In the genomic region with DNA sequence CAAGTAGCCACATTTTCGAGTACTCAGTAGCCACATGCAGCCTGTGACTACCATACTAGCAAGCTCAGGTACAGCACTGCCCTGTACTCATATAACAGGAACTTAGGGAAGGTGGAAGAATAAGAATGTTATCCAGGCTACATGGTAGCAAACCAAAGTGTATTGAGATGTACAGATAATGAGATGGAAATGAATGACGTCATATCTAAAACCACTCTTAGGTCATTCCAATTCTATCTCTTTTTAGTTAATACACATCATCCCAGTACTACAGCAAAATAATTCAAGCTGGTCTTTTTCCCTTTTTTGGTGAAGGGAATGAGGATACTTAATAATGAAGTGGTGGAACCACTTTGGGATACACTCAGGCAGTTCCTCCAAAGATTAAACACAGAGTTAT, we compare ENCODE assay signal across 22 cellular contexts. TPM values are rescaled to one million over a fixed set of nuclear protein-coding genes. Genes with fewer than 3 reads are reported as not detected.
A peak's percentile ranks its signal among the peaks of the same experiment; 100 is the strongest.
DNase-seq lines count a peak whose midpoint lies in the region; ATAC-seq, FAIRE-seq and TF ChIP-seq lines count a peak whose summit lies in the region.
"Had no signal": no experiment of that assay in that cellular context is flagged by ENCODE, and none has a peak within 500 bp of the region (broad histone marks: within the 10 kb centered on the region; RNA-seq: fewer than 3 reads in every experiment).

No MANE protein-coding gene starts in this region.

- H3K9me1 ChIP-seq in K562 (ENCODE audit: control insufficient read depth, insufficient read depth, low read length): no peaks in the 10 kb centered on the region

- no peak for TF ChIP-seq RAD21 in K562 (CRISPR knock-in tag; conservative IDR thresholded peaks at IDR 0.05 in 1 of 2, IDR thresholded peaks at IDR 0.05 in 1 of 2)

- no peak for DNase-seq in K562 (ENCODE audit: extremely low read depth in 1 of 4, low spot score in 3 of 4)
- DNase-seq in uterus: no peak
- DNase-seq in H7: no peak
- no peak for DNase-seq in esophagus muscularis mucosa (ENCODE audit: extremely low spot score)
- DNase-seq: 8988T; ACHN; BE2C; Caco-2; Calu3; CD4-positive, alpha-beta T cell; CD8-positive, alpha-beta T cell; DMS79 treated with DMSO at 0.1 percent for 48 hours; GF-D8 had no signal

- TF ChIP-seq CTCF in HEK293 (tag by site-specific recombination; IDR thresholded peaks at IDR 0.05) (no peak), K562 (IDR thresholded peaks at IDR 0.05 in 2 of 3, conservative IDR thresholded peaks at IDR 0.05 in 1 of 3; ENCODE audit: insufficient read depth in 2 of 3, low read depth in 1 of 3, low read length in 3 of 3) (no peak), uterus (IDR thresholded peaks at IDR 0.05) (no peak), esophagus muscularis mucosa (IDR thresholded peaks at IDR 0.05) (no peak)

- peak overlapping the region in 7 of 11 experiments; percentile 3 to 100 (median 76); a peak in 7 of 22 replicates for H3K27ac ChIP-seq in BLaER1 treated with 17β-estradiol and CSF1 and Interleukin-3, amounts not matched to agents 10 nM and 100 nM
- H3K27ac ChIP-seq in HEK293 (ENCODE audit: extremely low read depth, low read depth, low read length) (no peak overlapping the region), K562 (ENCODE audit: extremely low read depth, low read depth, low read length) (no peak overlapping the region), uterus (peak overlapping the region in 1 of 2 donors; percentile 13), esophagus muscularis mucosa (replicated peaks in 1 of 4) (no peak overlapping the region)
- H3K27ac ChIP-seq: BLaER1, C4-2B had no signal

- ATAC-seq in K562: no peak
- ATAC-seq: CD8-positive, alpha-beta T cell had no signal

- no peak overlapping the region; a peak in 1 of 20 replicates for H3K4me3 ChIP-seq in BLaER1 treated with 17β-estradiol and CSF1 and Interleukin-3, amounts not matched to agents 10 nM and 100 nM
- H3K4me3 ChIP-seq in HEK293 (ENCODE audit: low read depth, low read length) (no peak overlapping the region), K562 (no peak overlapping the region), uterus (no peak overlapping the region), H7 (ENCODE audit: insufficient read depth, low read depth, low read length) (no peak overlapping the region), esophagus muscularis mucosa (no peak overlapping the region)
- H3K4me3 ChIP-seq: BLaER1 had no signal

- peak overlapping the region in 2 of 11 experiments; percentile 88 to 91; a peak in 1 of 22 replicates for H3K4me2 ChIP-seq in BLaER1 treated with 17β-estradiol and CSF1 and Interleukin-3, amounts not matched to agents 10 nM and 100 nM
- H3K4me2 ChIP-seq in K562 (ENCODE audit: insufficient read depth, low read length): no peak overlapping the region
- H3K4me2 ChIP-seq: BLaER1 had no signal

- TF ChIP-seq EP300 in K562 (IDR thresholded peaks at IDR 0.05; ENCODE audit: low read length): no peak
- no peak for TF ChIP-seq EP300 in esophagus muscularis mucosa (IDR thresholded peaks at IDR 0.05)

- H3K79me2 ChIP-seq in K562 (ENCODE audit: control insufficient read depth, insufficient read depth, low read length): no peaks in the 10 kb centered on the region

- no peak overlapping the region for H2AFZ ChIP-seq in K562 (ENCODE audit: low read depth, low read length)

- CTCF ChIA-PET in HEK293 (lab: Yijun Ruan, JAX) (interaction anchor here (1.0 kb wide), 1 partner anchor 36 kb away, joined by 3 read pairs; no protein-coding TSS in a partner anchor), K562 (lab: Yijun Ruan, JAX; ENCODE audit: low intra/inter-chr PET ratio) (interaction anchor here (0.7 kb wide), 1 partner anchor 12 kb away, joined by 3 read pairs; no protein-coding TSS in a partner anchor)

- POLR2A ChIA-PET in HEK293 (lab: Yijun Ruan, JAX) (no interaction called here), K562 (lab: Yijun Ruan, JAX) (no interaction called here)

- intact Hi-C loops in K562 (cut with micrococcal nuclease) (no loop called here), uterus (cut with DNase I; ENCODE audit: low total_unique reads) (no loop called here), esophagus muscularis mucosa (cut with DNase I) (no loop called here)

- no peak for FAIRE-seq in K562 (lab: Jason Lieb, UNC)
- FAIRE-seq: A204.1, D721Med, G401.6, GM12892, GM18507 had no signal

- in situ Hi-C loops in K562 (cut with MboI): no loop called here

- H3K27me3 ChIP-seq in BLaER1 treated with 17β-estradiol and CSF1 and Interleukin-3, amounts not matched to agents 10 nM and 100 nM: no peaks in the 10 kb centered on the region
- peaks cover 49 to 54% of the 10 kb centered on the region in 2 experiments for H3K27me3 ChIP-seq in K562 (ENCODE audit: control insufficient read depth in 2 of 2, insufficient read depth in 2 of 2, low read length in 2 of 2)
- no peaks in the 10 kb centered on the region for H3K27me3 ChIP-seq in uterus
- no peaks in the 10 kb centered on the region for H3K27me3 ChIP-seq in H7 (ENCODE audit: control insufficient read depth, insufficient read depth, low read length)
- no peaks in the 10 kb centered on the region for H3K27me3 ChIP-seq in esophagus muscularis mucosa
- H3K27me3 ChIP-seq: BE2C, BLaER1 had no signal

- H3K9me3 ChIP-seq in BLaER1 treated with 17β-estradiol and CSF1 and Interleukin-3, amounts not matched to agents 10 nM and 100 nM (replicated peaks in 1 of 11): peaks cover 32 to 49% (median 45%) of the 10 kb centered on the region in 11 experiments
- H3K9me3 ChIP-seq in HEK293 (ENCODE audit: control insufficient read depth, insufficient read depth, low read depth, low read length) (no peaks in the 10 kb centered on the region), K562 (replicated peaks; ENCODE audit: control insufficient read depth, insufficient read depth, low read depth, low read length) (no peaks in the 10 kb centered on the region), uterus (no peaks in the 10 kb centered on the region), esophagus muscularis mucosa (no peaks in the 10 kb centered on the region)
- H3K9me3 ChIP-seq: BE2C had no signal

- peaks cover 5 to 40% (median 29%) of the 10 kb centered on the region in 11 experiments; a peak in 14 of 22 replicates for H3K36me3 ChIP-seq in BLaER1 treated with 17β-estradiol and CSF1 and Interleukin-3, amounts not matched to agents 10 nM and 100 nM
- no peaks in the 10 kb centered on the region for H3K36me3 ChIP-seq in HEK293 (ENCODE audit: control insufficient read depth in 2 of 2, insufficient read depth in 1 of 2, low read length in 2 of 2)
- no peaks in the 10 kb centered on the region for H3K36me3 ChIP-seq in K562 (ENCODE audit: control insufficient read depth, insufficient read depth, low read length)
- no peaks in the 10 kb centered on the region for H3K36me3 ChIP-seq in uterus
- no peaks in the 10 kb centered on the region for H3K36me3 ChIP-seq in H7 (replicated peaks; ENCODE audit: control insufficient read depth, insufficient read depth, low read length)
- no peaks in the 10 kb centered on the region for H3K36me3 ChIP-seq in esophagus muscularis mucosa
- H3K36me3 ChIP-seq: BE2C, BLaER1 had no signal

- H4K20me1 ChIP-seq in BLaER1 treated with 17β-estradiol and CSF1 and Interleukin-3, amounts not matched to agents 10 nM and 100 nM: no peaks in the 10 kb centered on the region
- no peaks in the 10 kb centered on the region for H4K20me1 ChIP-seq in K562 (replicated peaks; ENCODE audit: control insufficient read depth, insufficient read depth, low read length)
- H4K20me1 ChIP-seq: BLaER1 had no signal

- BruUV-seq in K562 (replicated peaks; lab: Mats Ljungman, UMichigan): no TSS peak

- no peak for TF ChIP-seq POLR2A in K562 (conservative IDR thresholded peaks at IDR 0.05)
- no peak for TF ChIP-seq POLR2A in uterus (IDR thresholded peaks at IDR 0.05)
- no peak for TF ChIP-seq POLR2A in esophagus muscularis mucosa (IDR thresholded peaks at IDR 0.05; ENCODE audit: low read depth)

- H3K9ac ChIP-seq in BLaER1 treated with 17β-estradiol and CSF1 and Interleukin-3, amounts not matched to agents 10 nM and 100 nM: no peak overlapping the region
- no peak overlapping the region for H3K9ac ChIP-seq in K562 (ENCODE audit: insufficient read depth in 1 of 2, low read depth in 2 of 2, low read length in 2 of 2)
- H3K9ac ChIP-seq: BLaER1 had no signal

- peaks cover 68 to 98% (median 85%) of the 10 kb centered on the region in 10 experiments for H3K4me1 ChIP-seq in BLaER1 treated with 17β-estradiol and CSF1 and Interleukin-3, amounts not matched to agents 10 nM and 100 nM
- H3K4me1 ChIP-seq in HEK293 (ENCODE audit: control insufficient read depth, insufficient read depth, low read length) (peaks cover 15% of the 10 kb centered on the region), K562 (replicated peaks in 1 of 2; ENCODE audit: control insufficient read depth in 2 of 2, insufficient read depth in 2 of 2, low read length in 2 of 2) (no peaks in the 10 kb centered on the region), uterus (no peaks in the 10 kb centered on the region), esophagus muscularis mucosa (peaks cover 19 to 40% (median 34%) of the 10 kb centered on the region in 4 donors)
- H3K4me1 ChIP-seq: Caco-2 had no signal

- 0% methylated on average over 2 of the region's 2 CpGs for WGBS in K562 (ENCODE audit: insufficient coverage, low coverage, missing lambda C conversion rate)
- 48% methylated on average over 2 of the region's 2 CpGs for WGBS in esophagus muscularis mucosa

RNA-seq across cellular contexts. Expression of gene COLEC12, which starts 38.7 kb away (rescaled TPM):
- total RNA-seq in K562 (2011; cell fraction: chromatin; rRNA removed; ENCODE audit: low replicate concordance): not detected in 2 replicates
- not detected in 2 replicates for total RNA-seq in K562 (2011; cell fraction: nucleolus; rRNA removed)
- total RNA-seq in K562 (2011; cell fraction: nucleoplasm; rRNA removed): not detected in 2 replicates
- total RNA-seq in K562 (2014; rRNA removed): 0.04 TPM in 1 of 2 replicates, not detected in the other
- not detected in 2 replicates for total RNA-seq in K562 (2014; rRNA removed; fragmentation: Illumina TruSeq; extraction: Trizol)
- total RNA-seq in K562 (2015; rRNA removed; fragmentation: Illumina TruSeq; extraction: Trizol): not detected in 2 replicates
- 0.04 TPM in 2 replicates for total RNA-seq in K562 (2021)
- not detected in 2 replicates for polyA plus RNA-seq in K562 (2011; rRNA removed)
- not detected in 2 replicates for polyA plus RNA-seq in K562 (2011; cell fraction: cytosol; rRNA removed)
- not detected in 2 replicates for polyA plus RNA-seq in K562 (2011; cell fraction: nucleus; rRNA removed)
- 0.04 TPM in 1 of 2 replicates, not detected in the other for polyA plus RNA-seq in K562 (2012)
- not detected in 2 replicates for polyA plus RNA-seq in K562 (2014; fragmentation: Illumina TruSeq; extraction: Trizol)
- polyA plus RNA-seq in K562 (2014; fragmentation: Nextera tagmentation; extraction: Ambion mirVana): not detected
- polyA plus RNA-seq in K562 (2014; rRNA removed): not detected in 2 replicates
- not detected in 2 replicates for polyA minus RNA-seq in K562 (2011; rRNA and poly(A)+ RNA removed)
- not detected in 2 replicates for polyA minus RNA-seq in K562 (2011; cell fraction: cytosol; rRNA and poly(A)+ RNA removed)
- polyA minus RNA-seq in K562 (2011; cell fraction: nucleus; rRNA and poly(A)+ RNA removed): not detected in 2 replicates
- total RNA-seq in uterus: 10 to 100 TPM; 20.2 to 81.3 (median 29.1) TPM
- 1.9 and 8.9 TPM in 2 replicates for total RNA-seq in H7 (2014; rRNA removed; shearing (Covaris generic))
- total RNA-seq in esophagus muscularis mucosa: 10 to 100 TPM; 17.9 to 36.4 (median 23.5) TPM
- total RNA-seq: Calu3; CD4-positive, alpha-beta T cell; CD8-positive, alpha-beta T cell had no signal

Comparison
In these comparisons a context has a peak if more than half of its experiments do, and no peak if none do; other contexts are left out.
1. H3K27ac ChIP-seq: peak in BLaER1 treated with 17β-estradiol and CSF1 and Interleukin-3, amounts not matched to agents 10 nM and 100 nM (7 of 11); none in HEK293 (single experiment), K562 (single experiment) and esophagus muscularis mucosa (0 of 4).